Comparison of ENCODE assay signal across 8 cellular contexts in genomic region chr9:98707158-98708102, GRCh38. TPM values are rescaled to one million over a fixed set of nuclear protein-coding genes. Genes with fewer than 3 reads are reported as not detected.
DNase-seq lines count a peak whose midpoint lies in the region; ATAC-seq and TF ChIP-seq lines count a peak whose summit lies in the region.

No MANE protein-coding gene starts in this region.

- in situ Hi-C loops in GM23248 (cut with MboI): no loop called here

- H3K9ac ChIP-seq in GM23248: peak overlapping the region; percentile 58

- 3% methylated on average over 78 to 79 of the region's 79 CpGs for WGBS in GM23248 (ENCODE audit: low coverage in 1 of 2, low lambda C conversion rate in 2 of 2, missing lambda C conversion rate in 2 of 2), 2 experiments

- intact Hi-C loops in dorsolateral prefrontal cortex (cut with DNase I) (loop anchor here (5.0 to 10.0 kb wide), 2 partner anchors 63 to 390 kb away; no protein-coding TSS in a partner anchor), lower lobe of right lung (cut with DNase I) (no loop called here)

- DNase-seq in CD1c-positive myeloid dendritic cell (ENCODE audit: extremely low spot score) (peak; percentile 19), GM23248 (peak; percentile 95), NCI-H526 treated with DMSO at 0.1 percent for 48 hours (lab: John Stamatoyannopoulos, UW) (peak; percentile 59), dorsolateral prefrontal cortex (peak in 8 of 10 donors; percentile 47 to 89 (median 68)), lower lobe of right lung (peak; percentile 54), GOT3 (lab: John Stamatoyannopoulos, UW) (no peak), Kasumi-1 (lab: John Stamatoyannopoulos, UW) (no peak)

- H3K4me3 ChIP-seq in GM23248: peak overlapping the region; percentile 78
- peak overlapping the region; percentile 15 to 74 (median 57) for H3K4me3 ChIP-seq in dorsolateral prefrontal cortex
- peak overlapping the region; percentile 21 for H3K4me3 ChIP-seq in lower lobe of right lung

- ATAC-seq in lower lobe of right lung (peak; percentile 77 to 85), HG03045 (IDR thresholded peaks at IDR 0.05; ENCODE audit: unreplicated experiment) (no peak)

- H3F3A ChIP-seq in GM23248 (ENCODE audit: insufficient read depth): peaks cover 21% of the 10 kb centered on the region

- TF ChIP-seq CTCF in dorsolateral prefrontal cortex (IDR thresholded peaks at IDR 0.05 in 54 of 56, conservative IDR thresholded peaks at IDR 0.05 in 2 of 56; ENCODE audit: low read depth in 1 of 56, partially characterized antibody in 56 of 56): peak in 53 of 56 donors; percentile 18 to 67 (median 49)
- peak; percentile 40 for TF ChIP-seq CTCF in lower lobe of right lung (IDR thresholded peaks at IDR 0.05)

- H3K4me2 ChIP-seq in GM23248 (ENCODE audit: unreplicated experiment): peak overlapping the region; percentile 92

- H3K36me3 ChIP-seq in GM23248 (ENCODE audit: low read depth) (no peaks in the 10 kb centered on the region), lower lobe of right lung (no peaks in the 10 kb centered on the region)

- H3K9me3 ChIP-seq in GM23248 (ENCODE audit: low read depth): no peaks in the 10 kb centered on the region
- no peaks in the 10 kb centered on the region for H3K9me3 ChIP-seq in lower lobe of right lung

- H2AFZ ChIP-seq in GM23248: peak overlapping the region; percentile 60

- H3K9me2 ChIP-seq in GM23248 (ENCODE audit: insufficient read depth): no peaks in the 10 kb centered on the region

- peaks cover 30% of the 10 kb centered on the region for H3K79me2 ChIP-seq in GM23248 (ENCODE audit: insufficient read depth)

- peak overlapping the region; percentile 40 for H3K27ac ChIP-seq in GM23248
- H3K27ac ChIP-seq in dorsolateral prefrontal cortex: peak overlapping the region in 57 of 59 donors; percentile 4 to 88 (median 75)
- H3K27ac ChIP-seq in lower lobe of right lung: no peak overlapping the region

- H4K20me1 ChIP-seq in GM23248 (ENCODE audit: insufficient read depth): no peaks in the 10 kb centered on the region

- H3K4me1 ChIP-seq in GM23248 (ENCODE audit: insufficient read depth) (peaks cover 12% of the 10 kb centered on the region; the same call in 1 of the 2 replicates), lower lobe of right lung (peaks cover 6% of the 10 kb centered on the region)

- H3K27me3 ChIP-seq in GM23248 (replicated peaks; ENCODE audit: insufficient read depth) (0 out of 2 replicates have a peak, but pooled peaks cover 11% of the 10 kb centered on the region), dorsolateral prefrontal cortex (peaks cover 0 to 79% (median 22%) of the 10 kb centered on the region in 45 donors), lower lobe of right lung (ENCODE audit: low read depth) (peaks cover 79% of the 10 kb centered on the region)

RNA-seq across cellular contexts. Expression of gene GABBR2, which starts 1.3 kb away (rescaled TPM):
- total RNA-seq in GM23248 (2014; rRNA removed; shearing (Covaris generic)): 10.2 and 13.4 TPM in 2 replicates
- 6.9 and 7.5 TPM in 2 replicates for polyA plus RNA-seq in GM23248 (2016; fragmentation: Nextera tagmentation; extraction: Ambion mirVana)
- total RNA-seq in dorsolateral prefrontal cortex: 100 to 1,000 TPM in 111 of 120 experiments, 10 to 100 TPM in 9; 42.8 to 228 (median 154) TPM
- total RNA-seq in lower lobe of right lung: 0.24 TPM

Comparison
In these comparisons a context has a peak if more than half of its experiments do, and no peak if none do; other contexts are left out.
1. DNase-seq: peak in CD1c-positive myeloid dendritic cell (single experiment), GM23248 (single experiment), NCI-H526 treated with DMSO at 0.1 percent for 48 hours (single experiment), dorsolateral prefrontal cortex (8 of 10) and lower lobe of right lung (single experiment); none in GOT3 (single experiment) and Kasumi-1 (0 of 2).
2. H3K4me3 ChIP-seq: peak in every context shown above with its lines; median percentile 78 in GM23248; 57 in dorsolateral prefrontal cortex; 21 in lower lobe of right lung.